In genomic region chr2:219160186-219161017, GRCh38 we compare ENCODE assay signal across 8 cellular contexts. TPM values are rescaled to one million over a fixed set of nuclear protein-coding genes. Genes with fewer than 3 reads are reported as not detected.
A peak's percentile ranks its signal among the peaks of the same experiment; 100 is the strongest.
DNase-seq lines count a peak whose midpoint lies in the region; ATAC-seq and TF ChIP-seq lines count a peak whose summit lies in the region.

Gene NHEJ1 (minus strand): TSS chr2:219160815. CDS start chr2:219158362, 2,453 bp downstream.

- peak within 1 kb of the TSS; percentile 83 for H3K9ac ChIP-seq in PC-3 (ENCODE audit: low read length)

- H3K4me1 ChIP-seq in PC-3 (ENCODE audit: insufficient read depth, low read length) (peaks cover 26% of the 10 kb centered on the region), esophagus (ENCODE audit: control insufficient read depth in 2 of 2, insufficient read depth in 2 of 2, low read length in 1 of 2) (peaks cover 0 to 3% of the 10 kb centered on the region in 2 donors)

- H3K9me3 ChIP-seq in PC-3 (ENCODE audit: low read length), result no peaks in the 10 kb centered on the region
- no peaks in the 10 kb centered on the region for H3K9me3 ChIP-seq in esophagus (ENCODE audit: control insufficient read depth in 2 of 2, insufficient read depth in 1 of 2, low read depth in 1 of 2, low read length in 1 of 2)

- H3K9me3 Mint-ChIP-seq in IgD-negative memory B cell, result no peaks in the 10 kb centered on the region

- H3K27ac Mint-ChIP-seq in IgD-negative memory B cell, result peak within 1 kb of the TSS; percentile 97 to 99 (median 97)

- ATAC-seq in GM21528 (IDR thresholded peaks at IDR 0.05; ENCODE audit: low FRiP score, unreplicated experiment), result peak; percentile 91
- ATAC-seq in PC-3, result peak; percentile 91

- TF ChIP-seq CTCF in PC-3 (conservative IDR thresholded peaks at IDR 0.05; ENCODE audit: low read depth, low read length), result peak; percentile 90

- 1% methylated on average over 61 to 70 of the region's 70 CpGs for WGBS in esophagus, 2 donors

- H4K20me1 ChIP-seq in PC-3 (ENCODE audit: low read length), result no peaks in the 10 kb centered on the region

- peaks cover 5% of the 10 kb centered on the region for H3K36me3 Mint-ChIP-seq in IgD-negative memory B cell

- H3K4me3 ChIP-seq in PC-3 (ENCODE audit: low read length) (peak within 1 kb of the TSS; percentile 79), esophagus (ENCODE audit: low read depth in 1 of 2, low read length in 2 of 2) (peak within 1 kb of the TSS; percentile 64 to 70)

- no TSS peak for BruUV-seq in PC-3 (replicated peaks; lab: Mats Ljungman, UMichigan)

- H3K36me3 ChIP-seq in PC-3 (ENCODE audit: low read depth, low read length) (no peaks in the 10 kb centered on the region), esophagus (ENCODE audit: control insufficient read depth in 2 of 2, insufficient read depth in 2 of 2, low read length in 1 of 2) (peaks cover 3 to 4% of the 10 kb centered on the region in 2 donors)

- CTCF ChIA-PET in PC-3 (lab: Charles Lee), result interaction anchor here (0.6 to 0.9 kb wide), 4 partner anchors 81 to 150 kb away, joined by 3 to 4 read pairs (median 4); no protein-coding TSS in a partner anchor

- no peaks in the 10 kb centered on the region for H3K27me3 Mint-ChIP-seq in IgD-negative memory B cell

- peak within 1 kb of the TSS; percentile 84 for H3K4me2 ChIP-seq in PC-3 (ENCODE audit: low read length)

- intact Hi-C loops in PC-3 (cut with micrococcal nuclease), result loop anchor here (1.0 to 10.0 kb wide), 7 partner anchors 11 to 224 kb away; partner anchors contain the start of genes CNPPD1, DNAJB2 and DNPEP

- POLR2A ChIA-PET in PC-3 (lab: Charles Lee; ENCODE audit: unreplicated experiment), result no interaction called here

- H3K27me3 ChIP-seq in PC-3 (ENCODE audit: low read length) (no peaks in the 10 kb centered on the region), esophagus (ENCODE audit: control insufficient read depth in 1 of 2, insufficient read depth in 2 of 2, low read length in 2 of 2) (no peaks in the 10 kb centered on the region)

- no peaks in the 10 kb centered on the region for H3K9me2 ChIP-seq in PC-3 (replicated peaks; ENCODE audit: low read length)

- H3K4me3 Mint-ChIP-seq in IgD-negative memory B cell, result peak within 1 kb of the TSS; percentile 93 to 98 (median 96)

- peaks cover 11 to 22% (median 12%) of the 10 kb centered on the region in 3 donors for H3K4me1 Mint-ChIP-seq in IgD-negative memory B cell

- H3F3A ChIP-seq in PC-3 (ENCODE audit: low read length, unreplicated experiment), result no peaks in the 10 kb centered on the region

- H2AFZ ChIP-seq in PC-3 (ENCODE audit: low read length), result peak within 1 kb of the TSS; percentile 85

- DNase-seq in DMS153 treated with DMSO at 0.1 percent for 48 hours (lab: John Stamatoyannopoulos, UW; ENCODE audit: unreplicated experiment) (peak; percentile 85), PC-3 (peak; percentile 92), myocyte (ENCODE audit: low read depth) (peak; percentile 95)
- DNase-seq in activated T-cell treated with anti-CD3 and anti-CD28 coated beads, Interleukin-2, amount 50 U/mL, for 1 hour, result peak; percentile 95
- DNase-seq in stimulated activated CD8-positive, alpha-beta memory T cell treated with anti-CD3 and anti-CD28 coated beads, Interleukin-7, amount 100 ng/mL, for 48 hours (ENCODE audit: extremely low read depth in 1 of 2, low read depth in 1 of 2), result peak; percentile 81 to 90

- H3K27ac ChIP-seq in PC-3 (ENCODE audit: low read length) (peak within 1 kb of the TSS; percentile 62), esophagus (ENCODE audit: low read depth in 2 of 2, low read length in 1 of 2) (peak within 1 kb of the TSS; percentile 93 to 96)

- H3K79me2 ChIP-seq in PC-3 (ENCODE audit: low read length), result 0 out of 2 replicates have a peak, but pooled peaks cover 4% of the 10 kb centered on the region

RNA-seq across cellular contexts. Expression of gene NHEJ1, which starts in this region (rescaled TPM):
- polyA plus RNA-seq in IgD-negative memory B cell, result 22.9 TPM
- 16.7 and 18.5 TPM in 2 replicates for total RNA-seq in PC-3 (2014; rRNA removed)
- polyA plus RNA-seq in esophagus, result 1 to 10 TPM; 4.4 to 5.9 TPM
- 13.6 and 14.3 TPM in 2 replicates for total RNA-seq in myocyte
- 5.5 TPM for polyA plus RNA-seq in myocyte (2012)

Comparison
In these comparisons a context has a peak if more than half of its experiments do, and no peak if none do; other contexts are left out.
1. Peak in every context shown above with its lines: DNase-seq, ATAC-seq, H3K4me3 ChIP-seq and H3K27ac ChIP-seq.